9 cellular contexts compared by ENCODE assay signal in genomic region chr22:21000215-21000986, GRCh38. TPM values are rescaled to one million over a fixed set of nuclear protein-coding genes. Genes with fewer than 3 reads are reported as not detected.
A peak's percentile ranks its signal among the peaks of the same experiment; 100 is the strongest.
DNase-seq lines count a peak whose midpoint lies in the region; ATAC-seq, FAIRE-seq and TF ChIP-seq lines count a peak whose summit lies in the region.
"Had no signal": no experiment of that assay in that cellular context is flagged by ENCODE, and none has a peak within 500 bp of the region (broad histone marks: within the 10 kb centered on the region; RNA-seq: fewer than 3 reads in every experiment).

No MANE protein-coding gene starts in this region.

- no peaks in the 10 kb centered on the region for H3K27me3 ChIP-seq in thymus (ENCODE audit: control insufficient read depth, insufficient read depth)

- peaks cover 5 to 9% of the 10 kb centered on the region in 2 donors for H3K36me3 ChIP-seq in kidney (ENCODE audit: control insufficient read depth in 1 of 2, insufficient read depth in 2 of 2, low read length in 2 of 2)
- peaks cover 41% of the 10 kb centered on the region for H3K36me3 ChIP-seq in thymus (ENCODE audit: control insufficient read depth, insufficient read depth)

- peaks cover 72% of the 10 kb centered on the region for H3K36me3 Mint-ChIP-seq in activated T-cell treated with anti-CD3 and anti-CD28 coated beads, Interleukin-2, amount 50 U/mL, for 24 hours (ENCODE audit: low read depth)

- peaks cover 37% of the 10 kb centered on the region for H3K4me1 Mint-ChIP-seq in activated T-cell treated with anti-CD3 and anti-CD28 coated beads, Interleukin-2, amount 50 U/mL, for 24 hours (ENCODE audit: low read depth)

- TF ChIP-seq CTCF in kidney (IDR thresholded peaks at IDR 0.05; ENCODE audit: borderline replicate concordance, extremely low read depth, insufficient read depth) (no peak), GM10266 (IDR thresholded peaks at IDR 0.05; ENCODE audit: control insufficient read depth, insufficient read depth, low read depth, missing control alignments) (no peak)

- peak overlapping the region; percentile 94 for H3K4me3 Mint-ChIP-seq in activated T-cell treated with anti-CD3 and anti-CD28 coated beads, Interleukin-2, amount 50 U/mL, for 24 hours

- intact Hi-C loops in kidney (cut with DNase I) = no loop called here

- H3K27me3 Mint-ChIP-seq in activated T-cell treated with anti-CD3 and anti-CD28 coated beads, Interleukin-2, amount 50 U/mL, for 24 hours = no peaks in the 10 kb centered on the region

- H3K9me3 Mint-ChIP-seq in activated T-cell treated with anti-CD3 and anti-CD28 coated beads, Interleukin-2, amount 50 U/mL, for 24 hours = no peaks in the 10 kb centered on the region

- no peak for ATAC-seq in GM21526 (IDR thresholded peaks at IDR 0.05; ENCODE audit: low FRiP score, unreplicated experiment)

- H3K4me3 ChIP-seq in kidney (ENCODE audit: low read length in 2 of 2) (peak overlapping the region; percentile 38 to 91), thymus (ENCODE audit: low read length) (peak overlapping the region; percentile 86)

- H3K9ac ChIP-seq in kidney (ENCODE audit: low read length in 2 of 2) = peak overlapping the region; percentile 1 to 95

- H3K27ac ChIP-seq in kidney (ENCODE audit: low read depth in 2 of 2, low read length in 2 of 2) (peak overlapping the region in 1 of 2 donors; percentile 95), thymus (ENCODE audit: low read depth) (no peak overlapping the region)

- H3K27ac Mint-ChIP-seq in activated T-cell treated with anti-CD3 and anti-CD28 coated beads, Interleukin-2, amount 50 U/mL, for 24 hours = peak overlapping the region; percentile 99

- H3K9me3 ChIP-seq in kidney (ENCODE audit: control insufficient read depth in 1 of 2, low read length in 2 of 2) (no peaks in the 10 kb centered on the region), thymus (ENCODE audit: control insufficient read depth) (no peaks in the 10 kb centered on the region)

- DNase-seq in activated CD8-positive, alpha-beta memory T cell treated with anti-CD3 and anti-CD28 coated beads for 24 hours = peak; percentile 70
- no peak for DNase-seq in activated CD8-positive, alpha-beta memory T cell treated with anti-CD3 and anti-CD28 coated beads, Interleukin-2, amount 50 U/mL, for 4 hours
- DNase-seq in activated T-cell treated with anti-CD3 and anti-CD28 coated beads, Interleukin-2, amount 50 U/mL, for 24 hours = no peak
- DNase-seq in kidney = peak; percentile 72
- no peak for DNase-seq in NCI-H226
- DNase-seq in GM10266 (ENCODE audit: extremely low spot score) = no peak

- no peak for FAIRE-seq in kidney (lab: Jason Lieb, UNC)

- WGBS in thymus = 79% methylated on average over 21 of the region's 21 CpGs

- H3K4me1 ChIP-seq in kidney (ENCODE audit: control insufficient read depth in 1 of 2, insufficient read depth in 1 of 2, low read depth in 1 of 2, low read length in 2 of 2) (peaks cover 4 to 27% of the 10 kb centered on the region in 2 donors), thymus (ENCODE audit: control insufficient read depth, insufficient read depth, low read length) (peaks cover 17% of the 10 kb centered on the region)

RNA-seq across cellular contexts. Expression of gene THAP7, which starts 1.5 kb away (rescaled TPM):
- total RNA-seq in kidney = 25.5 TPM
- polyA plus RNA-seq in kidney (ENCODE audit: insufficient read depth, low read depth, low replicate concordance) = 44.1 TPM
- 40.3 TPM for polyA plus RNA-seq in thymus

RNA-seq across cellular contexts. Expression of gene P2RX6, which starts 14.6 kb away (rescaled TPM):
- 1.0 TPM for total RNA-seq in kidney
- polyA plus RNA-seq in kidney (ENCODE audit: insufficient read depth, low read depth, low replicate concordance) (1.6 TPM), thymus (0.87 TPM)
- total RNA-seq: dermis microvascular lymphatic vessel endothelial cell had no signal

RNA-seq across cellular contexts. Expression of gene LZTR1, which starts 18.3 kb away (rescaled TPM):
- 66.4 TPM for total RNA-seq in kidney
- 24.3 TPM for polyA plus RNA-seq in kidney (ENCODE audit: insufficient read depth, low read depth, low replicate concordance)
- 49.2 TPM for polyA plus RNA-seq in thymus

RNA-seq across cellular contexts. Expression of gene SLC7A4, which starts 32.0 kb away (rescaled TPM):
- 0.57 TPM for total RNA-seq in kidney
- 1.2 TPM for polyA plus RNA-seq in kidney (ENCODE audit: insufficient read depth, low read depth, low replicate concordance)
- polyA plus RNA-seq in thymus = 0.37 TPM
- total RNA-seq: dermis microvascular lymphatic vessel endothelial cell had no signal

RNA-seq across cellular contexts. Expression of gene AIFM3, which starts 33.3 kb away (rescaled TPM):
- 3.1 TPM for total RNA-seq in kidney
- polyA plus RNA-seq in kidney (ENCODE audit: insufficient read depth, low read depth, low replicate concordance) (4.4 TPM), thymus (3.3 TPM)

Comparison
In these comparisons a context has a peak if more than half of its experiments do, and no peak if none do; other contexts are left out.
1. DNase-seq: peak in activated CD8-positive, alpha-beta memory T cell treated with anti-CD3 and anti-CD28 coated beads for 24 hours (single experiment) and kidney (single experiment); none in activated CD8-positive, alpha-beta memory T cell treated with anti-CD3 and anti-CD28 coated beads, Interleukin-2, amount 50 U/mL, for 4 hours (single experiment), activated T-cell treated with anti-CD3 and anti-CD28 coated beads, Interleukin-2, amount 50 U/mL, for 24 hours (single experiment), NCI-H226 (single experiment) and GM10266 (single experiment).